ENCODE assay signal across 8 cellular contexts in the genomic region with DNA sequence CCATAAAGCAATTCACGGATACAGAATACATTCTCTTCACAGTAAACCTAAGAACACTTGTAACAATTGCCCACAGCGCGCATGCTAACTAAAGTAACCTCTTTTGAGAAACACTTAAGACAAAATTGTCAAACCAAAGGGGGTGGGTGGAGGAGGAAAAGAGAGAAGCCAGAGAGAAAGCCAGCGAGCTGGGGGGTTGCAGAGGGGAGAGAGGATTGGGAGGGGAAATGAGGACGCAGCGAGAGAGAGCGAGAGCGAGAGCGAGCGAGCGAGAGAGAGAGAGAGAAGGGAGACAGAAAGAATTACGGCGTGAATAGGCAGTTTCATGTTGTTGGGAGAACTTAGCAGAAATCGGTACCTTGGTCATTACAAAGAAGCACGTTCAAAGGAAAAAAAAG. TPM values are rescaled to one million over a fixed set of nuclear protein-coding genes. Genes with fewer than 3 reads are reported as not detected.
DNase-seq lines count a peak whose midpoint lies in the region; ATAC-seq and TF ChIP-seq lines count a peak whose summit lies in the region.
"Had no signal": no experiment of that assay in that cellular context is flagged by ENCODE, and none has a peak within 500 bp of the region (broad histone marks: within the 10 kb centered on the region; RNA-seq: fewer than 3 reads in every experiment).

No MANE protein-coding gene starts in this region.

- no peak overlapping the region for H3K27ac ChIP-seq in MM.1S (ENCODE audit: low read length)

- peaks cover 4% of the 10 kb centered on the region for H3F3A ChIP-seq in MM.1S (ENCODE audit: insufficient read depth, low read length)

- H2AFZ ChIP-seq in MM.1S (ENCODE audit: low read length) = peak overlapping the region; percentile 98

- H3K9ac ChIP-seq in MM.1S (ENCODE audit: low read length) = peak overlapping the region; percentile 27; the same call in 1 of the 2 replicates

- no peaks in the 10 kb centered on the region for H3K9me3 Mint-ChIP-seq in central memory CD8-positive, alpha-beta T cell
- no peaks in the 10 kb centered on the region for H3K9me3 Mint-ChIP-seq in progenitor cell of endocrine pancreas (ENCODE audit: low read depth)

- H3K79me2 ChIP-seq in MM.1S (ENCODE audit: low read length) = no peaks in the 10 kb centered on the region

- TF ChIP-seq CTCF in GM06990 (IDR thresholded peaks at IDR 0.05; ENCODE audit: insufficient read depth, low read length, poor library complexity, severe bottlenecking) (no peak), MM.1S (IDR thresholded peaks at IDR 0.05; ENCODE audit: low read length) (no peak), progenitor cell of endocrine pancreas (IDR thresholded peaks at IDR 0.05; ENCODE audit: unreplicated experiment) (no peak)

- H3K36me3 Mint-ChIP-seq in central memory CD8-positive, alpha-beta T cell (ENCODE audit: insufficient read depth) = peaks cover 33% of the 10 kb centered on the region
- H3K36me3 Mint-ChIP-seq in progenitor cell of endocrine pancreas (ENCODE audit: insufficient read depth) = no peaks in the 10 kb centered on the region

- H3K4me3 ChIP-seq in GM06990 (replicated peaks; ENCODE audit: low read depth, low read length) = peak overlapping the region; percentile 48
- H3K4me3 ChIP-seq in MM.1S (ENCODE audit: low read length) = peak overlapping the region; percentile 87

- ATAC-seq in central memory CD8-positive, alpha-beta T cell (replicated peaks; ENCODE audit: extremely low read depth, poor library complexity, severe bottlenecking) = no peak
- ATAC-seq in GM21825 (IDR thresholded peaks at IDR 0.05; ENCODE audit: unreplicated experiment) = no peak

- H3K36me3 ChIP-seq in GM06990 (ENCODE audit: control insufficient read depth, insufficient read depth, low read length) = no peaks in the 10 kb centered on the region
- H3K36me3 ChIP-seq in MM.1S (replicated peaks; ENCODE audit: insufficient read depth, low read length) = no peaks in the 10 kb centered on the region

- H3K27me3 Mint-ChIP-seq in central memory CD8-positive, alpha-beta T cell = peaks cover 84% of the 10 kb centered on the region
- peaks cover 89% of the 10 kb centered on the region for H3K27me3 Mint-ChIP-seq in progenitor cell of endocrine pancreas

- H3K27ac Mint-ChIP-seq in central memory CD8-positive, alpha-beta T cell (ENCODE audit: low read depth) = no peak overlapping the region
- H3K27ac Mint-ChIP-seq in progenitor cell of endocrine pancreas = peak overlapping the region; percentile 80

- no peaks in the 10 kb centered on the region for H3K9me3 ChIP-seq in MM.1S (replicated peaks; ENCODE audit: insufficient read depth, low read length)

- H3K27me3 ChIP-seq in GM06990 (replicated peaks; ENCODE audit: control insufficient read depth, insufficient read depth, low read length) = peaks cover 3% of the 10 kb centered on the region
- H3K27me3 ChIP-seq in MM.1S (replicated peaks; ENCODE audit: insufficient read depth, low read length) = peaks cover 38% of the 10 kb centered on the region

- peaks cover 8% of the 10 kb centered on the region; the same call in 1 of the 2 replicates for H3K4me1 ChIP-seq in MM.1S (ENCODE audit: low read length)

- peak overlapping the region; percentile 99 for H3K4me2 ChIP-seq in MM.1S (ENCODE audit: low read depth, low read length)

- no peak for DNase-seq in GM06990 (ENCODE audit: extremely low read depth, insufficient read length)
- no peak for DNase-seq in MM.1S
- no peak for DNase-seq in central memory CD8-positive, alpha-beta T cell (ENCODE audit: low spot score in 2 of 2)
- no peak for DNase-seq in progenitor cell of endocrine pancreas (ENCODE audit: low spot score, unreplicated experiment)
- no peak for DNase-seq in epidermal melanocyte (ENCODE audit: insufficient read length, low spot score)
- no peak for DNase-seq in SW 1271 (lab: John Stamatoyannopoulos, UW)
- DNase-seq: caudate nucleus had no signal

- H4K20me1 ChIP-seq in MM.1S (ENCODE audit: insufficient read depth, low read length) = no peaks in the 10 kb centered on the region

- peak overlapping the region; percentile 93 for H3K4me3 Mint-ChIP-seq in central memory CD8-positive, alpha-beta T cell
- H3K4me3 Mint-ChIP-seq in progenitor cell of endocrine pancreas (ENCODE audit: low read depth) = peak overlapping the region; percentile 63

- H3K4me1 Mint-ChIP-seq in central memory CD8-positive, alpha-beta T cell = peaks cover 55% of the 10 kb centered on the region
- peaks cover 11% of the 10 kb centered on the region for H3K4me1 Mint-ChIP-seq in progenitor cell of endocrine pancreas (ENCODE audit: low read depth)

- H3K9me2 ChIP-seq in MM.1S (replicated peaks; ENCODE audit: insufficient read depth, low read length) = no peaks in the 10 kb centered on the region

RNA-seq across cellular contexts. Expression of a gene that starts 1.6 kb away (rescaled TPM):
- 0.55 and 1.5 TPM in 2 replicates for total RNA-seq in progenitor cell of endocrine pancreas

RNA-seq across cellular contexts. Expression of a gene that starts 2.6 kb away (rescaled TPM):
- total RNA-seq in progenitor cell of endocrine pancreas = 1.1 and 3.7 TPM in 2 replicates

RNA-seq across cellular contexts. Expression of a gene that starts 7.7 kb away (rescaled TPM):
- 0.96 and 3.1 TPM in 2 replicates for total RNA-seq in progenitor cell of endocrine pancreas

RNA-seq across cellular contexts. Expression of a gene that starts 13.7 kb away (rescaled TPM):
- 0.18 TPM in 1 of 2 replicates, not detected in the other for total RNA-seq in progenitor cell of endocrine pancreas

RNA-seq across cellular contexts. Expression of a gene that starts 18.9 kb away (rescaled TPM):
- total RNA-seq in progenitor cell of endocrine pancreas = 2.1 and 5.6 TPM in 2 replicates
